Comparison of ENCODE assay signal across 11 cellular contexts in genomic region chr9:63859475-63860215, GRCh38.
DNase-seq lines count a peak whose midpoint lies in the region; ATAC-seq and TF ChIP-seq lines count a peak whose summit lies in the region.
"Had no signal": no experiment of that assay in that cellular context is flagged by ENCODE, and none has a peak within 500 bp of the region (broad histone marks: within the 10 kb centered on the region; RNA-seq: fewer than 3 reads in every experiment).

No MANE protein-coding gene starts in this region.

- H3K27me3 ChIP-seq in left ventricle myocardium inferior (ENCODE audit: low read depth) (no peaks in the 10 kb centered on the region), thyroid gland (no peaks in the 10 kb centered on the region)

- H3K27me3 Mint-ChIP-seq in activated T-helper 2 cell treated with anti-CD3 and anti-CD28 coated beads, Interferon-gamma antibody, Interleukin-2, Interleukin-4, amounts not matched to agents 10 μg/mL and 5 μg/mL and 100 μg/mL, durations not matched to agents 14 hours and 24 hours and 36 hours (ENCODE audit: low read depth) = no peaks in the 10 kb centered on the region
- H3K27me3 Mint-ChIP-seq: activated T-helper 17 cell treated with anti-CD3 and anti-CD28 coated beads, Interleukin-2, amount 50 U/mL, for 72 hours had no signal

- H3K9me3 ChIP-seq in left ventricle myocardium inferior (replicated peaks) = peaks cover 16% of the 10 kb centered on the region
- H3K9me3 ChIP-seq in thyroid gland = no peaks in the 10 kb centered on the region

- 36 to 60% methylated on average over 32 to 34 of the region's 52 CpGs for WGBS in thyroid gland, 2 donors

- peak overlapping the region; percentile 30 for H3K4me3 Mint-ChIP-seq in activated T-helper 2 cell treated with anti-CD3 and anti-CD28 coated beads, Interferon-gamma antibody, Interleukin-2, Interleukin-4, amounts not matched to agents 10 μg/mL and 5 μg/mL and 100 μg/mL, durations not matched to agents 14 hours and 24 hours and 36 hours (ENCODE audit: low read depth)
- H3K4me3 Mint-ChIP-seq: activated T-helper 17 cell treated with anti-CD3 and anti-CD28 coated beads, Interleukin-2, amount 50 U/mL, for 72 hours had no signal

- H3K36me3 Mint-ChIP-seq in activated T-helper 2 cell treated with anti-CD3 and anti-CD28 coated beads, Interferon-gamma antibody, Interleukin-2, Interleukin-4, amounts not matched to agents 10 μg/mL and 5 μg/mL and 100 μg/mL, durations not matched to agents 14 hours and 24 hours and 36 hours (ENCODE audit: low read depth) = no peaks in the 10 kb centered on the region

- intact Hi-C loops in activated T-helper 2 cell treated with anti-CD3 and anti-CD28 coated beads, Interferon-gamma antibody, Interleukin-2, Interleukin-4, amounts not matched to agents 10 μg/mL and 5 μg/mL and 100 μg/mL, durations not matched to agents 14 hours and 24 hours and 36 hours (cut with micrococcal nuclease) = no loop called here
- intact Hi-C loops in left ventricle myocardium inferior (cut with micrococcal nuclease) (no loop called here), thyroid gland (cut with DNase I) (no loop called here)

- H3K4me1 ChIP-seq in left ventricle myocardium inferior = no peaks in the 10 kb centered on the region
- H3K4me1 ChIP-seq in thyroid gland = no peaks in the 10 kb centered on the region

- peak overlapping the region; percentile 68 for H3K4me3 ChIP-seq in left ventricle myocardium inferior
- no peak overlapping the region for H3K4me3 ChIP-seq in thyroid gland (replicated peaks in 1 of 3)

- peaks cover 35% of the 10 kb centered on the region for H3K9me3 Mint-ChIP-seq in activated T-helper 2 cell treated with anti-CD3 and anti-CD28 coated beads, Interferon-gamma antibody, Interleukin-2, Interleukin-4, amounts not matched to agents 10 μg/mL and 5 μg/mL and 100 μg/mL, durations not matched to agents 14 hours and 24 hours and 36 hours

- H3K4me1 Mint-ChIP-seq in activated T-helper 2 cell treated with anti-CD3 and anti-CD28 coated beads, Interferon-gamma antibody, Interleukin-2, Interleukin-4, amounts not matched to agents 10 μg/mL and 5 μg/mL and 100 μg/mL, durations not matched to agents 14 hours and 24 hours and 36 hours (ENCODE audit: low read depth) = no peaks in the 10 kb centered on the region
- H3K4me1 Mint-ChIP-seq: activated T-helper 17 cell treated with anti-CD3 and anti-CD28 coated beads, Interleukin-2, amount 50 U/mL, for 72 hours had no signal

- ATAC-seq in GM19023 (IDR thresholded peaks at IDR 0.05; ENCODE audit: unreplicated experiment) (no peak), GM19324 (IDR thresholded peaks at IDR 0.05; ENCODE audit: low FRiP score, unreplicated experiment) (no peak)
- ATAC-seq: activated T-helper 17 cell treated with anti-CD3 and anti-CD28 coated beads, Interleukin-2, amount 50 U/mL, for 72 hours had no signal

- no peak overlapping the region for H3K27ac Mint-ChIP-seq in activated T-helper 2 cell treated with anti-CD3 and anti-CD28 coated beads, Interferon-gamma antibody, Interleukin-2, Interleukin-4, amounts not matched to agents 10 μg/mL and 5 μg/mL and 100 μg/mL, durations not matched to agents 14 hours and 24 hours and 36 hours
- H3K27ac Mint-ChIP-seq: activated T-helper 17 cell treated with anti-CD3 and anti-CD28 coated beads, Interleukin-2, amount 50 U/mL, for 72 hours had no signal

- TF ChIP-seq CTCF in left ventricle myocardium inferior (IDR thresholded peaks at IDR 0.05; ENCODE audit: borderline replicate concordance) (no peak), thyroid gland (IDR thresholded peaks at IDR 0.05) (no peak)

- H3K27ac ChIP-seq in left ventricle myocardium inferior (replicated peaks) = peak overlapping the region; percentile 69
- H3K27ac ChIP-seq in thyroid gland = no peak overlapping the region

- no peak for TF ChIP-seq POLR2A in thyroid gland (IDR thresholded peaks at IDR 0.05)

- DNase-seq in activated naive CD4-positive, alpha-beta T cell treated with Interleukin-2 at 50 U/mL for 16 hours = peak; percentile 38
- no peak for DNase-seq in activated naive CD4-positive, alpha-beta T cell (lab: John Stamatoyannopoulos, UW)
- DNase-seq in activated T-helper 2 cell treated with anti-CD3 and anti-CD28 coated beads, Interferon-gamma antibody, Interleukin-2, Interleukin-4, amounts not matched to agents 10 μg/mL and 5 μg/mL and 100 μg/mL, durations not matched to agents 14 hours and 24 hours and 36 hours (ENCODE audit: low spot score) = no peak
- peak; percentile 33 for DNase-seq in left ventricle myocardium inferior
- DNase-seq in thyroid gland = peak; percentile 31 to 49
- DNase-seq in NCI-H82 (lab: John Stamatoyannopoulos, UW) = no peak
- DNase-seq: C1 segment of cervical spinal cord, GOT3 had no signal

- H3K36me3 ChIP-seq in left ventricle myocardium inferior (no peaks in the 10 kb centered on the region), thyroid gland (no peaks in the 10 kb centered on the region)

Comparison
In these comparisons a context has a peak if more than half of its experiments do, and no peak if none do; other contexts are left out.
1. DNase-seq: peak in activated naive CD4-positive, alpha-beta T cell treated with Interleukin-2 at 50 U/mL for 16 hours (single experiment), left ventricle myocardium inferior (single experiment) and thyroid gland (2 of 2); none in activated naive CD4-positive, alpha-beta T cell (0 of 4), activated T-helper 2 cell treated with anti-CD3 and anti-CD28 coated beads, Interferon-gamma antibody, Interleukin-2, Interleukin-4, amounts not matched to agents 10 μg/mL and 5 μg/mL and 100 μg/mL, durations not matched to agents 14 hours and 24 hours and 36 hours (single experiment) and NCI-H82 (single experiment).